9 cellular contexts compared by ENCODE assay signal in the genomic region with DNA sequence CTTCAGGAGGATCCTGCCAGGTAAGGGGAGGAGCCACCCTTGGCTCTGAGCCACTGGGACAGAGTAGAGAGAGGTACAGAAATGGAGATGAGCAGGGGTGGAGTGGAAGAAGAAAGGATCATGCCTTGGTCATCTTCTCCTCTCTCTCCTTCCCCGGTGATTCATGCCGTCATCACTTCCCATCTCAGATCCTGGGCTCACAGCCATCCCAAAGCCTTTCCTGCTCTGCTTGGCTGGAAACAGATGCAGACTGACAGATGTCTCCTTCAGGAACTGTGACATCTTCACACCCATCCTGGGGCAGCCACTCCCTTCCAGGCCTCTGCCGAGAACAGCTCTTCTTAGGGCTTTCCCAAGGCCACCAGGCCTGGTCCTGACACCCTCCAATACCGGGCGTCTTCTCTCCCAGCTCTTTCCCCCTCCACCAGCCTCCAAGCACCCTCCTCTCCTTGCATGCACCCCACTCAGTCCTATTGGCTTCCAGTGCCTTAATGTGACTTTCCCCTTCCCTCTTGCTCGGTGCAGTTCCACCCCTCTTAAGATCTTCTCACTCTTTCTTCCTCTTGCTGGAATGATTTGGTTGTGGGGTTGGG. TPM values are rescaled to one million over a fixed set of nuclear protein-coding genes. Genes with fewer than 3 reads are reported as not detected.
A peak's percentile ranks its signal among the peaks of the same experiment; 100 is the strongest.
DNase-seq lines count a peak whose midpoint lies in the region; ATAC-seq and TF ChIP-seq lines count a peak whose summit lies in the region.
"Had no signal": no experiment of that assay in that cellular context is flagged by ENCODE, and none has a peak within 500 bp of the region (broad histone marks: within the 10 kb centered on the region; RNA-seq: fewer than 3 reads in every experiment).

No MANE protein-coding gene starts in this region.

- no peaks in the 10 kb centered on the region for H3K27me3 ChIP-seq in osteoblast (ENCODE audit: insufficient read depth, low read length)
- H3K27me3 ChIP-seq in sigmoid colon, result no peaks in the 10 kb centered on the region

- DNase-seq in EH (ENCODE audit: low read depth) (peak; percentile 85), NCI-H226 (peak; percentile 40), osteoblast (ENCODE audit: insufficient read length, low spot score, missing footprints) (peak; percentile 92), NCI-H510A treated with DMSO at 0.1 percent for 48 hours (lab: John Stamatoyannopoulos, UW) (no peak), OCI-LY7 (ENCODE audit: low spot score) (no peak), sigmoid colon (no peak)
- DNase-seq: T-helper 2 cell had no signal

- peaks cover 4% of the 10 kb centered on the region for H3K4me1 ChIP-seq in osteoblast (ENCODE audit: insufficient read depth, low read length)
- H3K4me1 ChIP-seq in OCI-LY7 (ENCODE audit: insufficient read depth, low read length, poor library complexity, severe bottlenecking), result no peaks in the 10 kb centered on the region
- no peaks in the 10 kb centered on the region for H3K4me1 ChIP-seq in sigmoid colon

- TF ChIP-seq EP300 in sigmoid colon (IDR thresholded peaks at IDR 0.05), result no peak

- H3K79me2 ChIP-seq in osteoblast (ENCODE audit: insufficient read depth, low read length) (no peaks in the 10 kb centered on the region), OCI-LY7 (ENCODE audit: insufficient read depth, low read depth, low read length) (no peaks in the 10 kb centered on the region)

- H3K36me3 ChIP-seq in osteoblast (ENCODE audit: insufficient read depth, low read length) (no peaks in the 10 kb centered on the region), OCI-LY7 (ENCODE audit: insufficient read depth, low read length) (no peaks in the 10 kb centered on the region), sigmoid colon (no peaks in the 10 kb centered on the region)

- BruUV-seq in OCI-LY7 (replicated peaks; lab: Mats Ljungman, UMichigan), result no TSS peak

- no peaks in the 10 kb centered on the region for H3K9me2 ChIP-seq in OCI-LY7 (ENCODE audit: insufficient read depth, low read length)

- H2AFZ ChIP-seq in osteoblast (ENCODE audit: low read length) (no peak overlapping the region), OCI-LY7 (ENCODE audit: low read length) (no peak overlapping the region)

- CTCF ChIA-PET in OCI-LY7 (lab: Charles Lee; ENCODE audit: unreplicated experiment), result no interaction called here

- TF ChIP-seq CTCF in osteoblast (IDR thresholded peaks at IDR 0.05; ENCODE audit: extremely low read depth, low read depth, low read length) (no peak), OCI-LY7 (conservative IDR thresholded peaks at IDR 0.05; ENCODE audit: low read length) (no peak), sigmoid colon (IDR thresholded peaks at IDR 0.05) (no peak)

- no peak for TF ChIP-seq POLR2A in sigmoid colon (IDR thresholded peaks at IDR 0.05)

- H4K20me1 ChIP-seq in osteoblast (ENCODE audit: insufficient read depth, low read length), result no peaks in the 10 kb centered on the region
- no peaks in the 10 kb centered on the region for H4K20me1 ChIP-seq in OCI-LY7 (ENCODE audit: insufficient read depth, low read length)

- H3K27ac ChIP-seq in osteoblast (ENCODE audit: low read depth, low read length) (no peak overlapping the region), OCI-LY7 (ENCODE audit: low read depth, low read length, poor library complexity, severe bottlenecking) (no peak overlapping the region), sigmoid colon (no peak overlapping the region)

- intact Hi-C loops in OCI-LY7 (cut with micrococcal nuclease; ENCODE audit: unreplicated experiment) (no loop called here), sigmoid colon (cut with DNase I) (no loop called here)

- H3K4me3 ChIP-seq in osteoblast (ENCODE audit: insufficient read depth, low read length) (no peak overlapping the region), OCI-LY7 (ENCODE audit: low read depth, low read length, poor library complexity, severe bottlenecking) (no peak overlapping the region), sigmoid colon (no peak overlapping the region)

- WGBS in sigmoid colon, 2 donors, result 78 to 79% methylated on average over 6 of the region's 6 CpGs

- POLR2A ChIA-PET in OCI-LY7 (lab: Charles Lee), result no interaction called here

- H3K4me2 ChIP-seq in osteoblast (ENCODE audit: insufficient read depth, low read length), result no peak overlapping the region
- H3K4me2 ChIP-seq in OCI-LY7 (ENCODE audit: low read length), result no peak overlapping the region

- H3K9me3 ChIP-seq in osteoblast (ENCODE audit: low read depth, low read length), result no peaks in the 10 kb centered on the region
- no peaks in the 10 kb centered on the region for H3K9me3 ChIP-seq in OCI-LY7 (ENCODE audit: low read length)
- no peaks in the 10 kb centered on the region for H3K9me3 ChIP-seq in sigmoid colon

- ATAC-seq in esophagus mucosa (peak; percentile 60), GM18858 (IDR thresholded peaks at IDR 0.05; ENCODE audit: unreplicated experiment) (no peak)

RNA-seq across cellular contexts. Expression of a gene that starts 58.3 kb away (rescaled TPM):
- total RNA-seq in esophagus mucosa (not detected), osteoblast (not detected in 2 replicates), OCI-LY7 (2022) (not detected in 2 replicates), sigmoid colon (not detected)
- not detected in 2 replicates for total RNA-seq in OCI-LY7 (2014; rRNA removed; shearing (Covaris generic))
- not detected for polyA plus RNA-seq in sigmoid colon

Comparison
In these comparisons a context has a peak if more than half of its experiments do, and no peak if none do; other contexts are left out.
1. DNase-seq: peak in EH (single experiment), NCI-H226 (single experiment) and osteoblast (single experiment); none in NCI-H510A treated with DMSO at 0.1 percent for 48 hours (single experiment), OCI-LY7 (single experiment) and sigmoid colon (single experiment).